Comparison of ENCODE assay signal across 9 cellular contexts in the genomic region with DNA sequence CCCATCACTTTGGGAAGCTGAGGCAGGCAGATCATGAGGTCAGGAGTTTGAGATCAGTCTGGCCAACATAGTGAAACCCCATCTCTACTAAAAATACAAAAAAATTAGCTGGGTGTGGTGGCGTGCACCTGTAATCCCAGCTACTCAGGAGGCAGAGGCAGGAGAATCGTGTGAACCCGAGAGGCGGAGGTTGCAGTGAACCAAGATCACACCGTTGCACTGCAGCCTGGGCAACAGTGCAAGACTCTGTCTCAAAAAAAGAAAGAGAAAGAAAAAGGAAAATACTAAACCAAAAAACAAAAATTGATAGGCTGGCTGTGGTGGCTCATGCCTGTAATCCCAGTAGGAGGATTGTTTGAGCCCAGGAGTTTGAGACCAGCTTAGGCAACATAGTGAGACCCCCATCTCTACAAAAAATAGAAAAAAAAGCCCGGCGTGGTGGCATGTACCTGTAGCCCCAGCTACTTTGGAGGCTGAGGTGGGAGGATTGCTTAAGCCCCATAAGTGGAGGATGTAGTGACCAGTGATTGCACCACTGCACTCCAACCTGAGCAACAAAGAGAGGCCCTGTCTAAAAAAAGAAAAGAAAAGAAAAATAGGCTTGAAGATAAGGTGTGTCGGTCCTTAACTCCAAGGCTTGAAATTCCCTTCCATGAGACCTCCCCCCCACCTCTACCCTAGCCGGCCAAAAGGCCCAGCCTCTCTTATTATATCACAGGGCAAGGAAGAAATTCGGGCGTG. TPM values are rescaled to one million over a fixed set of nuclear protein-coding genes. Genes with fewer than 3 reads are reported as not detected.
A peak's percentile ranks its signal among the peaks of the same experiment; 100 is the strongest.
DNase-seq lines count a peak whose midpoint lies in the region; ATAC-seq, FAIRE-seq and TF ChIP-seq lines count a peak whose summit lies in the region.
"Not testable (repeated sequence)": the region's sequence is repeated elsewhere in the genome, so short reads cannot be mapped to it uniquely, and the experiment has no call there.
"Had no signal": no experiment of that assay in that cellular context is flagged by ENCODE, and none has a peak within 500 bp of the region (broad histone marks: within the 10 kb centered on the region; RNA-seq: fewer than 3 reads in every experiment).

No MANE protein-coding gene starts in this region.

- CTCF ChIA-PET in HEK293 (lab: Yijun Ruan, JAX), result interaction anchor here (0.6 kb wide), 1 partner anchor 162 kb away, joined by 3 read pairs; no protein-coding TSS in a partner anchor
- CTCF ChIA-PET in activated CD4-positive, alpha-beta memory T cell treated with anti-CD3 and anti-CD28 coated beads, Interleukin-2, amount 10 ng/mL, durations not matched to agents 7 days and 5 days (lab: Charles Lee), result interaction anchor here (1.1 to 1.8 kb wide), 2 partner anchors 22 to 171 kb away, joined by 3 to 5 read pairs; no protein-coding TSS in a partner anchor

- H3K27me3 ChIP-seq in BE2C; OCI-LY3 (ENCODE audit: low read depth, low read length); bronchial epithelial cell (ENCODE audit: control insufficient read depth, insufficient read depth, low read length); foreskin keratinocyte; muscle layer of duodenum (ENCODE audit: low read depth, low read length); smooth muscle cell (ENCODE audit: low read depth): not testable (repeated sequence)

- WGBS in smooth muscle cell (ENCODE audit: low lambda C conversion rate), result 70% methylated on average over 11 of the region's 11 CpGs

- H3K79me2 ChIP-seq in OCI-LY3 (ENCODE audit: low read length), result peaks cover 21% of the 10 kb centered on the region
- not testable (repeated sequence) for H3K79me2 ChIP-seq in smooth muscle cell (ENCODE audit: low read depth)

- H3K9me3 ChIP-seq in BE2C; HEK293 (ENCODE audit: control insufficient read depth, insufficient read depth, low read depth, low read length); OCI-LY3 (ENCODE audit: insufficient read depth, low read length); muscle layer of duodenum (ENCODE audit: control insufficient read depth in 1 of 2, low read length in 2 of 2); smooth muscle cell (replicated peaks; ENCODE audit: low read depth): not testable (repeated sequence)

- H3K4me3 Mint-ChIP-seq in activated CD4-positive, alpha-beta memory T cell treated with anti-CD3 and anti-CD28 coated beads, Interleukin-2, amount 10 ng/mL, durations not matched to agents 7 days and 5 days, result peak overlapping the region; percentile 90

- not testable (repeated sequence) for TF ChIP-seq CTCF in BE2C (IDR thresholded peaks at IDR 0.05; ENCODE audit: low read depth, low read length); HEK293 (tag by site-specific recombination; IDR thresholded peaks at IDR 0.05); OCI-LY3 (IDR thresholded peaks at IDR 0.05; ENCODE audit: low read depth, low read length); bronchial epithelial cell (IDR thresholded peaks at IDR 0.05; ENCODE audit: insufficient read depth, low read length, severe bottlenecking); foreskin keratinocyte (conservative IDR thresholded peaks at IDR 0.05); smooth muscle cell (IDR thresholded peaks at IDR 0.05; ENCODE audit: borderline replicate concordance, insufficient read depth, poor library complexity, severe bottlenecking)

- H3K9me3 Mint-ChIP-seq in activated CD4-positive, alpha-beta memory T cell treated with anti-CD3 and anti-CD28 coated beads, Interleukin-2, amount 10 ng/mL, durations not matched to agents 7 days and 5 days, result not testable (repeated sequence)

- not testable (repeated sequence) for H3K4me1 ChIP-seq in BE2C; HEK293 (ENCODE audit: control insufficient read depth, insufficient read depth, low read length); foreskin keratinocyte; muscle layer of duodenum (ENCODE audit: control insufficient read depth in 1 of 2, insufficient read depth in 2 of 2, low read length in 2 of 2); smooth muscle cell (ENCODE audit: low read depth)
- H3K4me1 ChIP-seq in OCI-LY3 (ENCODE audit: low read length), result peaks cover 14% of the 10 kb centered on the region

- H3K36me3 ChIP-seq in BE2C (peaks cover 25% of the 10 kb centered on the region), HEK293 (ENCODE audit: control insufficient read depth in 2 of 2, insufficient read depth in 1 of 2, low read length in 2 of 2) (peaks cover 19 to 20% of the 10 kb centered on the region in 2 experiments), OCI-LY3 (replicated peaks; ENCODE audit: low read depth, low read length) (peaks cover 11% of the 10 kb centered on the region)
- not testable (repeated sequence) for H3K36me3 ChIP-seq in bronchial epithelial cell (ENCODE audit: control insufficient read depth, insufficient read depth, low read length); muscle layer of duodenum (ENCODE audit: control insufficient read depth in 1 of 2, insufficient read depth in 2 of 2, low read length in 2 of 2); smooth muscle cell (ENCODE audit: low read depth)

- peak overlapping the region; percentile 93 for H3K9ac ChIP-seq in OCI-LY3 (ENCODE audit: low read length)
- H3K9ac ChIP-seq in smooth muscle cell (ENCODE audit: low read depth), result not testable (repeated sequence)

- ATAC-seq in foreskin keratinocyte, result not testable (repeated sequence)

- not testable (repeated sequence) for H3K27me3 Mint-ChIP-seq in activated CD4-positive, alpha-beta memory T cell treated with anti-CD3 and anti-CD28 coated beads, Interleukin-2, amount 10 ng/mL, durations not matched to agents 7 days and 5 days

- POLR2A ChIA-PET in HEK293 (lab: Yijun Ruan, JAX), result interaction anchor here (0.6 to 1.6 kb wide), 4 partner anchors 10 to 225 kb away, joined by 3 to 13 read pairs (median 8); no protein-coding TSS in a partner anchor
- POLR2A ChIA-PET in activated CD4-positive, alpha-beta memory T cell treated with anti-CD3 and anti-CD28 coated beads, Interleukin-2, amount 10 ng/mL, durations not matched to agents 7 days and 5 days (lab: Charles Lee), result interaction anchor here (0.6 to 2.7 kb wide), 11 partner anchors 11 to 547 kb away, joined by 3 to 9 read pairs (median 3); partner anchors contain the start of gene HERC1

- H3K27ac ChIP-seq in HEK293 (ENCODE audit: extremely low read depth, low read depth, low read length) (peak overlapping the region; percentile 84), OCI-LY3 (ENCODE audit: low read length) (peak overlapping the region; percentile 29; the same call in 1 of the 2 replicates), foreskin keratinocyte (peak overlapping the region; percentile 31)
- H3K27ac ChIP-seq in muscle layer of duodenum (ENCODE audit: low read length); smooth muscle cell (ENCODE audit: low read depth): not testable (repeated sequence)

- H3K4me2 ChIP-seq in OCI-LY3 (ENCODE audit: low read length) (peak overlapping the region; percentile 99), smooth muscle cell (peak overlapping the region; percentile 89)

- peaks cover 10% of the 10 kb centered on the region for H3F3A ChIP-seq in smooth muscle cell (ENCODE audit: low read depth)

- not testable (repeated sequence) for H4K20me1 ChIP-seq in OCI-LY3 (ENCODE audit: insufficient read depth, low read length); smooth muscle cell (ENCODE audit: low read depth)

- H2AFZ ChIP-seq in OCI-LY3 (ENCODE audit: low read depth, low read length), result peak overlapping the region; percentile 94
- peak overlapping the region; percentile 46 for H2AFZ ChIP-seq in smooth muscle cell (ENCODE audit: low read depth)

- H3K4me3 ChIP-seq in BE2C (ENCODE audit: low read depth, low read length) (peak overlapping the region; percentile 86), HEK293 (ENCODE audit: low read depth, low read length) (peak overlapping the region; percentile 55), OCI-LY3 (ENCODE audit: low read length) (peak overlapping the region; percentile 97), bronchial epithelial cell (ENCODE audit: low read depth, low read length) (peak overlapping the region; percentile 55), muscle layer of duodenum (ENCODE audit: low read depth in 1 of 2, low read length in 2 of 2) (peak overlapping the region; percentile 87 to 88), smooth muscle cell (peak overlapping the region; percentile 59)

- peak overlapping the region; percentile 82 for H3K27ac Mint-ChIP-seq in activated CD4-positive, alpha-beta memory T cell treated with anti-CD3 and anti-CD28 coated beads, Interleukin-2, amount 10 ng/mL, durations not matched to agents 7 days and 5 days

- not testable (repeated sequence) for DNase-seq in BE2C; activated CD4-positive, alpha-beta memory T cell treated with anti-CD3 and anti-CD28 coated beads, Interleukin-2, amount 10 ng/mL, durations not matched to agents 7 days and 5 days; bronchial epithelial cell (ENCODE audit: low read depth); foreskin keratinocyte; smooth muscle cell (lab: John Stamatoyannopoulos, UW; ENCODE audit: unreplicated experiment)

- FAIRE-seq in bronchial epithelial cell (lab: Jason Lieb, UNC), result not testable (repeated sequence)

- H3K4me1 Mint-ChIP-seq in activated CD4-positive, alpha-beta memory T cell treated with anti-CD3 and anti-CD28 coated beads, Interleukin-2, amount 10 ng/mL, durations not matched to agents 7 days and 5 days, result peaks cover 35% of the 10 kb centered on the region

- peaks cover 27% of the 10 kb centered on the region for H3K36me3 Mint-ChIP-seq in activated CD4-positive, alpha-beta memory T cell treated with anti-CD3 and anti-CD28 coated beads, Interleukin-2, amount 10 ng/mL, durations not matched to agents 7 days and 5 days (ENCODE audit: low read depth)

RNA-seq across cellular contexts. Expression of gene PCLAF, which starts 0.9 kb away (rescaled TPM):
- polyA plus RNA-seq in BE2C (2012; ENCODE audit: insufficient read depth, insufficient read length, low read depth), result 4.3 TPM
- 100 to 1,000 TPM; 110 TPM for total RNA-seq in activated CD4-positive, alpha-beta memory T cell treated with anti-CD3 and anti-CD28 coated beads, Interleukin-2, amount 10 ng/mL, durations not matched to agents 7 days and 5 days
- total RNA-seq in bronchial epithelial cell (1.8 and 3.2 TPM in 2 replicates), foreskin keratinocyte (61.1 and 64.4 TPM in 2 replicates), smooth muscle cell (19.0 and 36.2 TPM in 2 replicates)
- polyA plus RNA-seq in foreskin keratinocyte (88.0 and 105 TPM in 2 replicates), smooth muscle cell (30.7 and 37.6 TPM in 2 replicates)
- total RNA-seq: ascending aorta had no signal

RNA-seq across cellular contexts. Expression of gene TRIP4, which starts 7.3 kb away (rescaled TPM):
- 37.5 TPM for polyA plus RNA-seq in BE2C (2012; ENCODE audit: insufficient read depth, insufficient read length, low read depth)
- total RNA-seq in activated CD4-positive, alpha-beta memory T cell treated with anti-CD3 and anti-CD28 coated beads, Interleukin-2, amount 10 ng/mL, durations not matched to agents 7 days and 5 days, result 10 to 100 TPM; 28.9 to 30.3 TPM
- 8.2 and 11.3 TPM in 2 replicates for total RNA-seq in bronchial epithelial cell
- 20.9 and 22.6 TPM in 2 replicates for total RNA-seq in foreskin keratinocyte
- polyA plus RNA-seq in foreskin keratinocyte, result 21.1 and 22.2 TPM in 2 replicates
- total RNA-seq in smooth muscle cell, result 10.8 and 15.0 TPM in 2 replicates
- 22.4 and 39.0 TPM in 2 replicates for polyA plus RNA-seq in smooth muscle cell

RNA-seq across cellular contexts. Expression of gene CSNK1G1, which starts 24.3 kb away (rescaled TPM):
- 5.1 TPM for polyA plus RNA-seq in BE2C (2012; ENCODE audit: insufficient read depth, insufficient read length, low read depth)
- 10 to 100 TPM; 27.9 to 28.2 TPM for total RNA-seq in activated CD4-positive, alpha-beta memory T cell treated with anti-CD3 and anti-CD28 coated beads, Interleukin-2, amount 10 ng/mL, durations not matched to agents 7 days and 5 days
- total RNA-seq in bronchial epithelial cell (26.3 and 27.8 TPM in 2 replicates), foreskin keratinocyte (26.6 and 30.1 TPM in 2 replicates), smooth muscle cell (23.2 and 27.9 TPM in 2 replicates)
- polyA plus RNA-seq in foreskin keratinocyte (5.8 and 6.4 TPM in 2 replicates), smooth muscle cell (12.7 and 12.8 TPM in 2 replicates)
